Comparison of ENCODE assay signal across 9 cellular contexts in the genomic region with DNA sequence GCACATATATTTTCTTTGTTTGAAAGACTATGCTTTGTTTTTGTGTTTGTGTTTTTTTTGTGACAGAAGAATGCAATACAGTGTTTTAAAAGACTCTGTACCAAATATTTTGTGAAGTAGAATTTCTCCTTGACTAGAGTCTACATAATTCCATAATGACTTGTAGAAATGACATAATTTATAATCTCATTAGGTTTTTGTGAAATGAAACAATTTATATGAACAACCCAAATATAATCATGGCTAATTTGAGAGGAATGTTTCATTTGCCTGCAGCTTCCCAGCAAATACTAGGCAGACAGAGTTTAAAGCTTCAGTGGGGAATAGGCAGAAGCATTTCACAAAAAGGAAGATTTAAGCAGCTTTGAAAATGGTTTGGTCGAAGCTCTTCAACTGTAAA.
"Had no signal": no experiment of that assay in that cellular context is flagged by ENCODE, and none has a peak within 500 bp of the region (broad histone marks: within the 10 kb centered on the region; RNA-seq: fewer than 3 reads in every experiment).

No MANE protein-coding gene starts in this region.

- DNase-seq: GM23248, GOT3, H7, HFFc6, Karpas-422, KBM-7 had no signal

- FAIRE-seq: HTR-8/SVneo had no signal

- H3K4me3 ChIP-seq: GM23248, HAP-1 had no signal

- ATAC-seq: HCT116 had no signal
